ENCODE assay signal across 9 cellular contexts in the genomic region with DNA sequence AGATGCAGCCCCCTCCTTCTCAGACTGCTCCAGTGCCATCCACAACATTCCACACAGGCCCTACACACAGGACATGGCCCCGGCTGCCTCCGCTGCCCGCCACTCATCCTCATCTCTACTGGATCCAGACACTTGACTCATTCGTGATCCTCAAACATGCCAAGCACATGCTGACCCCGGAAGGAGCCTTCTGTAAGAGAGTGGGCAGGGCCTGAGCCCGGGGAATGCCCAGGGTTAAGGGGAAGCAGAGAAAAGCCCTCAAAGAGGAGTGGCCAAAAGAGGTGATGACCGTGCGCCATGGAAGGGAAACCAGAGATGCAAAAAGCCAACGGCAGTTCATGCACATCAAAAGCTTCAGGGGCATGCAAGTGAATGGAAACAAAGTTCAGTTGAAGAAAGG. TPM values are rescaled to one million over a fixed set of nuclear protein-coding genes. Genes with fewer than 3 reads are reported as not detected.
A peak's percentile ranks its signal among the peaks of the same experiment; 100 is the strongest.
DNase-seq lines count a peak whose midpoint lies in the region; ATAC-seq, FAIRE-seq and TF ChIP-seq lines count a peak whose summit lies in the region.
"Had no signal": no experiment of that assay in that cellular context is flagged by ENCODE, and none has a peak within 500 bp of the region (broad histone marks: within the 10 kb centered on the region; RNA-seq: fewer than 3 reads in every experiment).

No MANE protein-coding gene starts in this region.

- peaks cover 64% of the 10 kb centered on the region for H3K79me2 ChIP-seq in GM12878 (ENCODE audit: control insufficient read depth, insufficient read depth, low read length)

- TF ChIP-seq RAD21 in GM12878 (IDR thresholded peaks at IDR 0.05; ENCODE audit: insufficient read depth, low read depth, low read length) = no peak

- peaks cover 0 to 15% (median 4%) of the 10 kb centered on the region in 12 donors for H3K9me3 ChIP-seq in heart left ventricle
- H3K9me3 ChIP-seq in right cardiac atrium (ENCODE audit: control insufficient read depth, low read length) = no peaks in the 10 kb centered on the region
- H3K9me3 ChIP-seq in GM12878 (replicated peaks; ENCODE audit: control insufficient read depth, insufficient read depth, low read length) = peaks cover 11% of the 10 kb centered on the region

- TF ChIP-seq POLR2A in heart left ventricle (IDR thresholded peaks at IDR 0.05) (no peak), GM12878 (IDR thresholded peaks at IDR 0.05; ENCODE audit: low read depth, low read length) (peak; percentile 49; the same call in 1 of the 2 replicates), H54 (IDR thresholded peaks at IDR 0.05; ENCODE audit: low read depth, low read length) (no peak)

- BruUV-seq in GM12878 (replicated peaks; lab: Mats Ljungman, UMichigan) = no TSS peak

- peak overlapping the region; percentile 67; the same call in 1 of the 2 replicates for H3K4me2 ChIP-seq in GM12878 (ENCODE audit: control insufficient read depth, insufficient read depth)

- H3K9ac ChIP-seq in GM12878 (ENCODE audit: control insufficient read depth, insufficient read depth, low read length) = peak overlapping the region; percentile 32

- H3K4me1 ChIP-seq in heart left ventricle = peaks cover 0 to 62% (median 45%) of the 10 kb centered on the region in 12 donors
- H3K4me1 ChIP-seq in right cardiac atrium (ENCODE audit: control insufficient read depth, insufficient read depth, low read length) = peaks cover 4% of the 10 kb centered on the region
- peaks cover 28% of the 10 kb centered on the region for H3K4me1 ChIP-seq in GM12878 (ENCODE audit: control insufficient read depth, insufficient read depth, low read length)

- peak overlapping the region; percentile 13 for H2AFZ ChIP-seq in GM12878 (ENCODE audit: control insufficient read depth, low read depth, low read length)

- CTCF ChIA-PET in GM12878 (lab: Yijun Ruan, JAX) = interaction anchor here (1.0 to 1.1 kb wide), 3 partner anchors 35 to 100 kb away, joined by 3 to 4 read pairs (median 3); no protein-coding TSS in a partner anchor

- POLR2A ChIA-PET in GM12878 (lab: Charles Lee) = interaction anchor here (1.3 to 3.4 kb wide), 3 partner anchors 11 to 39 kb away, joined by 3 to 14 read pairs (median 9); no protein-coding TSS in a partner anchor

- ATAC-seq in heart left ventricle (no peak), right cardiac atrium (no peak), HG03520 (IDR thresholded peaks at IDR 0.05; ENCODE audit: unreplicated experiment) (peak; percentile 74), GM12878 (peak; percentile 93)

- no peak for TF ChIP-seq EP300 in GM12878 (IDR thresholded peaks at IDR 0.05; ENCODE audit: borderline replicate concordance in 1 of 2, control insufficient read depth in 1 of 2, low read depth in 2 of 2, low read length in 2 of 2)

- RAD21 ChIA-PET in GM12878 (lab: Charles Lee; ENCODE audit: unreplicated experiment) = interaction anchor here (0.8 to 2.2 kb wide), 6 partner anchors 15 to 93 kb away, joined by 3 to 8 read pairs (median 4); no protein-coding TSS in a partner anchor

- intact Hi-C loops in heart left ventricle (cut with DNase I) = loop anchor here in 2 of 10 donors (5.0 kb wide), 2 partner anchors 45 to 95 kb away; a partner anchor contains a TSS
- intact Hi-C loops in right cardiac atrium (cut with DNase I) = no loop called here
- intact Hi-C loops in GM12878 (cut with micrococcal nuclease; ENCODE audit: unreplicated experiment) = no loop called here

- H3K27me3 ChIP-seq in heart left ventricle (no peaks in the 10 kb centered on the region), right cardiac atrium (ENCODE audit: control insufficient read depth, insufficient read depth) (no peaks in the 10 kb centered on the region), GM12878 (replicated peaks in 1 of 2; ENCODE audit: control insufficient read depth in 2 of 2, insufficient read depth in 2 of 2, low read length in 1 of 2) (no peaks in the 10 kb centered on the region)
- H3K27me3 ChIP-seq: heart right ventricle had no signal

- H3K27ac ChIP-seq in heart left ventricle = peak overlapping the region in 8 of 12 donors; percentile 5 to 70 (median 46)
- H3K27ac ChIP-seq in right cardiac atrium (ENCODE audit: low read length) = no peak overlapping the region
- peak overlapping the region; percentile 53; the same call in 1 of the 2 replicates for H3K27ac ChIP-seq in GM12878 (ENCODE audit: control insufficient read depth, insufficient read depth)

- peaks cover 0 to 21% (median 6%) of the 10 kb centered on the region in 9 donors for H3K36me3 ChIP-seq in heart left ventricle
- peaks cover 13 to 23% of the 10 kb centered on the region in 2 experiments for H3K36me3 ChIP-seq in GM12878 (ENCODE audit: control insufficient read depth in 2 of 2, insufficient read depth in 2 of 2, low read length in 1 of 2)

- H4K20me1 ChIP-seq in GM12878 (ENCODE audit: control insufficient read depth, insufficient read depth) = no peaks in the 10 kb centered on the region

- FAIRE-seq in GM12878 (lab: Jason Lieb, UNC) (no peak), H54 (lab: Jason Lieb, UNC) (no peak)

- 70 to 82% (median 78%) methylated on average over 8 of the region's 9 CpGs for WGBS in heart left ventricle, 4 donors
- WGBS in right cardiac atrium = 71% methylated on average over 8 of the region's 9 CpGs
- 35% methylated on average over 8 of the region's 9 CpGs for WGBS in GM12878 (ENCODE audit: insufficient coverage, insufficient replicate concordance, low lambda C conversion rate, missing lambda C conversion rate)

- H3K4me3 ChIP-seq in heart left ventricle = no peak overlapping the region
- H3K4me3 ChIP-seq in right cardiac atrium (ENCODE audit: low read length) = no peak overlapping the region
- no peak overlapping the region for H3K4me3 ChIP-seq in GM12878
- H3K4me3 ChIP-seq: heart right ventricle had no signal

- TF ChIP-seq CTCF in heart left ventricle (IDR thresholded peaks at IDR 0.05) (no peak), GM12878 (IDR thresholded peaks at IDR 0.05 in 2 of 3, conservative IDR thresholded peaks at IDR 0.05 in 1 of 3; ENCODE audit: control insufficient read depth in 2 of 3, extremely low read depth in 1 of 3, insufficient read depth in 1 of 3, low read depth in 3 of 3, low read length in 3 of 3) (no peak)

- in situ Hi-C loops in GM12878 (cut with MboI) = no loop called here

- SMC1A ChIA-PET in GM12878 (lab: Charles Lee; ENCODE audit: uncharacterized antibody, unreplicated experiment) = interaction anchor here (0.8 to 1.8 kb wide), 6 partner anchors 9 to 88 kb away, joined by 3 to 6 read pairs (median 4); no protein-coding TSS in a partner anchor

- no peak for DNase-seq in heart left ventricle
- no peak for DNase-seq in right cardiac atrium
- DNase-seq in GM12878 (ENCODE audit: low read depth, low spot score) = peak; percentile 28
- no peak for DNase-seq in NCI-H526 treated with DMSO at 0.1 percent for 48 hours (lab: John Stamatoyannopoulos, UW)
- no peak for DNase-seq in Ammon's horn (ENCODE audit: low spot score)
- no peak for DNase-seq in cortex of kidney (lab: John Stamatoyannopoulos, UW)
- DNase-seq in H54 (ENCODE audit: insufficient read length, low spot score) = no peak
- DNase-seq: heart right ventricle had no signal

TF ChIP-seq in GM12878, 131 proteins besides CTCF, POLR2A, EP300 and RAD21 (continues in another document):
- TF ChIP-seq, protein P1, sequence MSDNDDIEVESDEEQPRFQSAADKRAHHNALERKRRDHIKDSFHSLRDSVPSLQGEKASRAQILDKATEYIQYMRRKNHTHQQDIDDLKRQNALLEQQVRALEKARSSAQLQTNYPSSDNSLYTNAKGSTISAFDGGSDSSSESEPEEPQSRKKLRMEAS (IDR thresholded peaks at IDR 0.05; ENCODE audit: low read depth, low read length) = peak; percentile 22; the same call in 1 of the 2 replicates
- no peak for TF ChIP-seq MEF2B (IDR thresholded peaks at IDR 0.05; ENCODE audit: partially characterized antibody, poor library complexity, severe bottlenecking)
- TF ChIP-seq, protein P2, sequence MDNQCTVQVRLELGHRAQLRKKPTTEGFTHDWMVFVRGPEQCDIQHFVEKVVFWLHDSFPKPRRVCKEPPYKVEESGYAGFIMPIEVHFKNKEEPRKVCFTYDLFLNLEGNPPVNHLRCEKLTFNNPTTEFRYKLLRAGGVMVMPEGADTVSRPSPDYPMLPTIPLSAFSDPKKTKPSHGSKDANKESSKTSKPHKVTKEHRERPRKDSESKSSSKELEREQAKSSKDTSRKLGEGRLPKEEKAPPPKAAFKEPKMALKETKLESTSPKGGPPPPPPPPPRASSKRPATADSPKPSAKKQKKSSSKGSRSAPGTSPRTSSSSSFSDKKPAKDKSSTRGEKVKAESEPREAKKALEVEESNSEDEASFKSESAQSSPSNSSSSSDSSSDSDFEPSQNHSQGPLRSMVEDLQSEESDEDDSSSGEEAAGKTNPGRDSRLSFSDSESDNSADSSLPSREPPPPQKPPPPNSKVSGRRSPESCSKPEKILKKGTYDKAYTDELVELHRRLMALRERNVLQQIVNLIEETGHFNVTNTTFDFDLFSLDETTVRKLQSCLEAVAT (IDR thresholded peaks at IDR 0.05) = 0 out of 2 replicates have a peak, but pooled peaks have one; percentile 8
- TF ChIP-seq BHLHE40 (IDR thresholded peaks at IDR 0.05; ENCODE audit: borderline replicate concordance in 1 of 2, low read depth in 2 of 2, low read length in 1 of 2) = 0 out of 4 replicates have a peak, but pooled peaks of 1 of the 2 experiments have one; percentile 12
- TF ChIP-seq CREB1 (IDR thresholded peaks at IDR 0.05; ENCODE audit: low read depth) = peak; percentile 62; the same call in 1 of the 2 replicates
- TF ChIP-seq FOS (IDR thresholded peaks at IDR 0.05; ENCODE audit: borderline replicate concordance, extremely low read depth, insufficient read length) = no peak

RNA-seq across cellular contexts. Expression of a gene that starts 46.1 kb away (rescaled TPM):
- total RNA-seq in heart left ventricle (10 to 100 TPM; 17.1 to 40.8 (median 26.4) TPM), right cardiac atrium (10 to 100 TPM; 17.9 to 23.6 (median 20.6) TPM), GM12878 (2014; rRNA removed) (154 and 163 TPM in 2 replicates), GM12878 (2014; rRNA removed; fragmentation: Illumina TruSeq; extraction: Trizol) (145 TPM in 2 replicates), GM12878 (2021) (166 and 176 TPM in 2 replicates)
- polyA plus RNA-seq in heart left ventricle (10 to 100 TPM; 18.1 to 27.8 TPM), right cardiac atrium (21.2 TPM), GM12878 (2011; rRNA removed) (171 and 213 TPM in 2 replicates), GM12878 (2014; fragmentation: Illumina TruSeq; extraction: Trizol) (146 and 170 TPM in 2 replicates), GM12878 (2014; fragmentation: Nextera tagmentation; extraction: Ambion mirVana) (10 to 100 TPM; 20.6 to 38.9 TPM), GM12878 (2014; rRNA removed) (143 and 149 TPM in 2 replicates), GM12878 (2016; fragmentation: Nextera tagmentation; extraction: Ambion mirVana) (10 to 100 TPM; 46.3 to 61.9 TPM)
- total RNA-seq in GM12878 (2013; cell fraction: nucleolus; rRNA removed) = 377 and 379 TPM in 2 replicates
- polyA plus RNA-seq in GM12878 (2011; ENCODE audit: low read depth) = 68.5 TPM
- polyA plus RNA-seq in GM12878 (2011; cell fraction: cytosol; rRNA removed) = 284 and 352 TPM in 2 replicates
- polyA plus RNA-seq in GM12878 (2011; cell fraction: nucleus; rRNA removed) = 306 TPM in 2 replicates
- polyA plus RNA-seq in GM12878 (2012) = 90.4 and 119 TPM in 2 replicates
- 198 and 256 TPM in 2 replicates for polyA minus RNA-seq in GM12878 (2011; rRNA and poly(A)+ RNA removed)
- polyA minus RNA-seq in GM12878 (2011; cell fraction: cytosol; rRNA and poly(A)+ RNA removed) = 85.5 and 87.8 TPM in 2 replicates
- polyA minus RNA-seq in GM12878 (2011; cell fraction: nucleus; rRNA and poly(A)+ RNA removed) = 129 and 203 TPM in 2 replicates

Comparison
In these comparisons a context has a peak if more than half of its experiments do, and no peak if none do; other contexts are left out.
1. ATAC-seq: peak in HG03520 (single experiment) and GM12878 (single experiment); none in heart left ventricle (0 of 4) and right cardiac atrium (0 of 2).